ENCODE assay signal across 17 cellular contexts in genomic region chr1:53572802-53573148, GRCh38.
DNase-seq lines count a peak whose midpoint lies in the region; ATAC-seq and TF ChIP-seq lines count a peak whose summit lies in the region.
"Had no signal": no experiment of that assay in that cellular context is flagged by ENCODE, and none has a peak within 500 bp of the region (broad histone marks: within the 10 kb centered on the region; RNA-seq: fewer than 3 reads in every experiment).

No MANE protein-coding gene starts in this region.

- CTCF ChIA-PET in Panc1 (lab: Charles Lee): interaction anchor here (0.6 kb wide), 2 partner anchors 88 to 619 kb away, joined by 3 to 5 read pairs; no protein-coding TSS in a partner anchor

- no peaks in the 10 kb centered on the region for H4K20me1 ChIP-seq in hepatocyte (ENCODE audit: insufficient read depth, poor library complexity, severe bottlenecking)

- H3K4me1 ChIP-seq in Panc1 (ENCODE audit: control insufficient read depth, insufficient read depth, low read length) (no peaks in the 10 kb centered on the region), hepatocyte (ENCODE audit: insufficient read depth) (peaks cover 15% of the 10 kb centered on the region), suprapubic skin (peaks cover 16% of the 10 kb centered on the region)

- ATAC-seq in Panc1 (peak; percentile 42; the same call in 1 of the 2 replicates), HG03521 (IDR thresholded peaks at IDR 0.05; ENCODE audit: unreplicated experiment) (no peak)

- no peak for TF ChIP-seq CTCF in Panc1 (IDR thresholded peaks at IDR 0.05)
- TF ChIP-seq CTCF in hepatocyte (IDR thresholded peaks at IDR 0.05; ENCODE audit: poor library complexity): no peak
- no peak for TF ChIP-seq CTCF in suprapubic skin (IDR thresholded peaks at IDR 0.05)

- H3K27ac ChIP-seq in Panc1 (ENCODE audit: low read length) (no peak overlapping the region), hepatocyte (peak overlapping the region; percentile 70), suprapubic skin (peak overlapping the region; percentile 42)
- H3K27ac ChIP-seq: brain microvascular endothelial cell had no signal

- H3K79me2 ChIP-seq in hepatocyte: no peaks in the 10 kb centered on the region

- TF ChIP-seq EP300 in suprapubic skin (IDR thresholded peaks at IDR 0.05): no peak

- intact Hi-C loops in Panc1 (cut with micrococcal nuclease; ENCODE audit: unreplicated experiment): no loop called here

- H3K36me3 ChIP-seq in Panc1 (ENCODE audit: control insufficient read depth, insufficient read depth, low read length) (no peaks in the 10 kb centered on the region), hepatocyte (replicated peaks; ENCODE audit: insufficient read depth, low read depth) (no peaks in the 10 kb centered on the region), suprapubic skin (no peaks in the 10 kb centered on the region)
- H3K36me3 ChIP-seq: brain microvascular endothelial cell had no signal

- no peak overlapping the region for H3K4me2 ChIP-seq in hepatocyte

- H3K4me3 ChIP-seq in Panc1 (ENCODE audit: low read depth in 2 of 2, low read length in 2 of 2) (no peak overlapping the region), hepatocyte (no peak overlapping the region), suprapubic skin (no peak overlapping the region)
- H3K4me3 ChIP-seq: A549, lung had no signal

- BruUV-seq in Panc1 (replicated peaks; lab: Mats Ljungman, UMichigan): no TSS peak

- WGBS in hepatocyte (ENCODE audit: low lambda C conversion rate, missing lambda C conversion rate): 65% methylated on average over 2 of the region's 2 CpGs
- 72% methylated on average over 2 of the region's 2 CpGs for WGBS in suprapubic skin

- no peak overlapping the region for H2AFZ ChIP-seq in hepatocyte

- DNase-seq in activated CD8-positive, alpha-beta memory T cell treated with anti-CD3 and anti-CD28 coated beads for 24 hours: peak; percentile 21
- no peak for DNase-seq in activated CD8-positive, alpha-beta memory T cell treated with anti-CD3 and anti-CD28 coated beads, Interleukin-2, amount 50 U/mL, for 4 hours
- DNase-seq in Panc1 (ENCODE audit: low read depth, low spot score) (no peak), hepatocyte (ENCODE audit: low spot score) (no peak), suprapubic skin (ENCODE audit: low spot score in 2 of 2) (no peak), globus pallidus (ENCODE audit: low spot score) (no peak), NCI-H446 treated with DMSO at 0.1 percent for 48 hours (lab: John Stamatoyannopoulos, UW) (no peak)
- DNase-seq: activated CD4-positive, alpha-beta T cell treated with anti-CD3 and anti-CD28 coated beads, Interleukin-2, amount 50 U/mL, for 1 hour; DMS153; erythroblast; nephron progenitor cell; stimulated activated CD4-positive, alpha-beta T cell treated with anti-CD3 and anti-CD28 coated beads, Interleukin-15, amount 100 ng/mL, for 24 hours; stimulated activated naive CD4-positive, alpha-beta T cell treated with Interleukin-2 at 50 U/mL for 16 hours had no signal

- no peaks in the 10 kb centered on the region for H3K9me2 ChIP-seq in hepatocyte (replicated peaks; ENCODE audit: insufficient read depth)

- POLR2A ChIA-PET in Panc1 (lab: Charles Lee): no interaction called here

- no peaks in the 10 kb centered on the region for H3K9me3 ChIP-seq in Panc1 (ENCODE audit: control insufficient read depth, insufficient read depth, low read depth, low read length)
- no peaks in the 10 kb centered on the region for H3K9me3 ChIP-seq in hepatocyte (ENCODE audit: low read depth)
- H3K9me3 ChIP-seq in suprapubic skin: no peaks in the 10 kb centered on the region
- H3K9me3 ChIP-seq: A549 had no signal

- in situ Hi-C loops in Panc1 (cut with HindIII; ENCODE audit: low pct_unique_long_range_greater_than_20kb, low sequenced_read_pairs): no loop called here

- H3K27me3 ChIP-seq in Panc1 (ENCODE audit: control insufficient read depth, insufficient read depth, low read length): no peaks in the 10 kb centered on the region; the same call in 1 of the 2 replicates
- H3K27me3 ChIP-seq in hepatocyte: no peaks in the 10 kb centered on the region
- H3K27me3 ChIP-seq in suprapubic skin: no peaks in the 10 kb centered on the region
- H3K27me3 ChIP-seq: brain microvascular endothelial cell had no signal

- TF ChIP-seq POLR2A in suprapubic skin (IDR thresholded peaks at IDR 0.05): no peak
